In the genomic region with DNA sequence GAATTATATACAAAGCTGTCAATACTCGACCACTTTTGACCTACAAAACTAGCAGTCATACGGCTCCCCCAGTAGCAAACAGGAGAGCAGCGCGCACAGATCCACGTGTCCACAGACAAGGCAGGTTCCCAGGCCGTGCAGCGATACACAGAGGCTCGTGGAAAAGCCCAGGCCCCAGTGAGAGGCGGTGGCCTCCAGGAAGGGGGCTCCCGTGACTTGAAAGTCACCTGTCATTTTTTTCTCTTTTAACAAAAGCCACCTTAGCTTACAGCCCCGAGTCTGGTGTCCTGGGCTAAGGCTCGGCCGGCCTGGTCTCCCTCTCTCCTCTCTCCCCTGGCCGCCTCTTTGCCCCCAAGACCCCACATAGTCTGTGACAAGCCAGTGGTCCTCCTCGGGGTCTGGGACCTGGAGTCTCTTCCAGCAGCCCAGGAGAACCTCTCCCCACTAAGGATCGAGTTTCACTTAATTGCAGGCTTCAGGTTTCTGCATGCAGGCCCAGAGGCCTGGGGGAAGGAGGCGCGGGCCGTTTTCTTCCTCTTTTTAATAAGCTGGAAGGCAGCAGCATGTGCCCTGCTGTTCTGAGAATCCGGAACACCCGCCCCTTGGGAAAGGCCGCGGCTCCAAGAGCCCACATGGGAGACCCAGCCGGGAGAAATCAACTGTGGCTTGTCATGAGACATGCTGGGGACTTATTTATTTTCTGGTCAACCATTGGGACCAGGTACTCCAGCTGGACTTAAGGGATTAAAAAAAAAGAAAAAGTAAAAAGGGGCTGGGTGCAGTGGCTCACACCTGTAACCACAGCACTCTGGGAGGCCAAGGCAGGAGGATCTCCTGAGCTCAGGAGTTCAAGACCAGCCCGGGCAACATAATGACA, we compare ENCODE assay signal across 8 cellular contexts. TPM values are rescaled to one million over a fixed set of nuclear protein-coding genes. Genes with fewer than 3 reads are reported as not detected.
DNase-seq lines count a peak whose midpoint lies in the region; ATAC-seq and TF ChIP-seq lines count a peak whose summit lies in the region.

No MANE protein-coding gene starts in this region.

- intact Hi-C loops in OCI-LY7 (cut with micrococcal nuclease; ENCODE audit: unreplicated experiment) = no loop called here

- DNase-seq in HPDE6-E6E7 (ENCODE audit: extremely low spot score) = peak; percentile 37
- DNase-seq in OCI-LY7 (ENCODE audit: low spot score) = no peak
- DNase-seq in epithelial cell of prostate (ENCODE audit: low read depth, low spot score) = no peak
- no peak for DNase-seq in activated T-cell treated with anti-CD3 and anti-CD28 coated beads, Interleukin-2, amount 50 U/mL, for 24 hours

- no peak overlapping the region for H3K27ac Mint-ChIP-seq in activated T-cell treated with anti-CD3 and anti-CD28 coated beads, Interleukin-2, amount 50 U/mL, for 24 hours

- H3K4me1 ChIP-seq in OCI-LY7 (ENCODE audit: insufficient read depth, low read length, poor library complexity, severe bottlenecking) (peaks cover 22% of the 10 kb centered on the region), neutrophil (ENCODE audit: control insufficient read depth in 1 of 2, insufficient read depth in 1 of 2, low read depth in 1 of 2, low read length in 1 of 2) (peaks cover 32% of the 10 kb centered on the region in 2 experiments)

- ATAC-seq in GM18502 (IDR thresholded peaks at IDR 0.05; ENCODE audit: poor library complexity, unreplicated experiment) = no peak
- ATAC-seq in HG03045 (IDR thresholded peaks at IDR 0.05; ENCODE audit: unreplicated experiment) = no peak

- CTCF ChIA-PET in OCI-LY7 (lab: Charles Lee; ENCODE audit: unreplicated experiment) = interaction anchor here (0.6 kb wide), 1 partner anchor 24 kb away, joined by 6 read pairs; no protein-coding TSS in a partner anchor

- no peaks in the 10 kb centered on the region for H3K9me2 ChIP-seq in OCI-LY7 (ENCODE audit: insufficient read depth, low read length)

- POLR2A ChIA-PET in OCI-LY7 (lab: Charles Lee) = interaction anchor here (1.0 to 1.1 kb wide), 2 partner anchors 12 to 14 kb away, joined by 3 to 4 read pairs; no protein-coding TSS in a partner anchor

- peaks cover 39% of the 10 kb centered on the region for H3K79me2 ChIP-seq in OCI-LY7 (ENCODE audit: insufficient read depth, low read depth, low read length)

- H3K4me1 Mint-ChIP-seq in activated T-cell treated with anti-CD3 and anti-CD28 coated beads, Interleukin-2, amount 50 U/mL, for 24 hours (ENCODE audit: low read depth) = peaks cover 91% of the 10 kb centered on the region

- H3K4me2 ChIP-seq in OCI-LY7 (ENCODE audit: low read length) = peak overlapping the region; percentile 42; the same call in 1 of the 2 replicates

- H3K27ac ChIP-seq in 22Rv1 = 0 out of 2 replicates have a peak overlapping the region, but pooled peaks have one; percentile 1
- no peak overlapping the region for H3K27ac ChIP-seq in OCI-LY7 (ENCODE audit: low read depth, low read length, poor library complexity, severe bottlenecking)
- peak overlapping the region; percentile 44 for H3K27ac ChIP-seq in epithelial cell of prostate
- peak overlapping the region; percentile 50 for H3K27ac ChIP-seq in neutrophil

- H3K9me3 Mint-ChIP-seq in activated T-cell treated with anti-CD3 and anti-CD28 coated beads, Interleukin-2, amount 50 U/mL, for 24 hours = no peaks in the 10 kb centered on the region

- H4K20me1 ChIP-seq in OCI-LY7 (ENCODE audit: insufficient read depth, low read length) = peaks cover 36% of the 10 kb centered on the region

- H3K9me3 ChIP-seq in OCI-LY7 (ENCODE audit: low read length) (no peaks in the 10 kb centered on the region), neutrophil (no peaks in the 10 kb centered on the region)

- H3K4me3 Mint-ChIP-seq in activated T-cell treated with anti-CD3 and anti-CD28 coated beads, Interleukin-2, amount 50 U/mL, for 24 hours = no peak overlapping the region

- no peak for TF ChIP-seq CTCF in 22Rv1 (IDR thresholded peaks at IDR 0.05)
- no peak for TF ChIP-seq CTCF in OCI-LY7 (conservative IDR thresholded peaks at IDR 0.05; ENCODE audit: low read length)
- no peak for TF ChIP-seq CTCF in neutrophil (IDR thresholded peaks at IDR 0.05)

- H2AFZ ChIP-seq in OCI-LY7 (ENCODE audit: low read length) = no peak overlapping the region

- no peaks in the 10 kb centered on the region for H3K27me3 ChIP-seq in neutrophil

- BruUV-seq in OCI-LY7 (replicated peaks; lab: Mats Ljungman, UMichigan) = no TSS peak

- H3K36me3 Mint-ChIP-seq in activated T-cell treated with anti-CD3 and anti-CD28 coated beads, Interleukin-2, amount 50 U/mL, for 24 hours (ENCODE audit: low read depth) = peaks cover 10% of the 10 kb centered on the region

- peaks cover 7% of the 10 kb centered on the region; the same call in 1 of the 2 replicates for H3K36me3 ChIP-seq in OCI-LY7 (ENCODE audit: insufficient read depth, low read length)
- no peaks in the 10 kb centered on the region for H3K36me3 ChIP-seq in neutrophil

- no peaks in the 10 kb centered on the region for H3K27me3 Mint-ChIP-seq in activated T-cell treated with anti-CD3 and anti-CD28 coated beads, Interleukin-2, amount 50 U/mL, for 24 hours

- H3K4me3 ChIP-seq in OCI-LY7 (ENCODE audit: low read depth, low read length, poor library complexity, severe bottlenecking) (no peak overlapping the region), neutrophil (ENCODE audit: low read depth in 1 of 2, low read length in 1 of 2) (no peak overlapping the region)

RNA-seq across cellular contexts. Expression of gene NCOR2, which starts 15.9 kb away (rescaled TPM):
- total RNA-seq in OCI-LY7 (2014; rRNA removed; shearing (Covaris generic)) = 22.7 and 30.2 TPM in 2 replicates
- 154 and 159 TPM in 2 replicates for total RNA-seq in OCI-LY7 (2022)
